Comparison of ENCODE assay signal across 9 cellular contexts in genomic region chr5:10140195-10140973, GRCh38.
DNase-seq lines count a peak whose midpoint lies in the region; ATAC-seq and TF ChIP-seq lines count a peak whose summit lies in the region.
"Had no signal": no experiment of that assay in that cellular context is flagged by ENCODE, and none has a peak within 500 bp of the region (broad histone marks: within the 10 kb centered on the region; RNA-seq: fewer than 3 reads in every experiment).

No MANE protein-coding gene starts in this region.

- CTCF ChIA-PET in GM10248 (lab: Yijun Ruan, JAX), result interaction anchor here (1.1 kb wide), 2 partner anchors 22 to 55 kb away, joined by 3 read pairs; no protein-coding TSS in a partner anchor
- CTCF ChIA-PET in Panc1 (lab: Charles Lee), result no interaction called here

- H3K9me3 ChIP-seq in Panc1 (ENCODE audit: control insufficient read depth, insufficient read depth, low read depth, low read length) (no peaks in the 10 kb centered on the region), suprapubic skin (no peaks in the 10 kb centered on the region)

- H3K4me1 ChIP-seq in Panc1 (ENCODE audit: control insufficient read depth, insufficient read depth, low read length) (no peaks in the 10 kb centered on the region), foreskin keratinocyte (no peaks in the 10 kb centered on the region), suprapubic skin (no peaks in the 10 kb centered on the region)

- no peak for TF ChIP-seq POLR2A in suprapubic skin (IDR thresholded peaks at IDR 0.05)

- H3K27me3 ChIP-seq in Panc1 (ENCODE audit: control insufficient read depth, insufficient read depth, low read length) (no peaks in the 10 kb centered on the region), foreskin keratinocyte (no peaks in the 10 kb centered on the region), suprapubic skin (no peaks in the 10 kb centered on the region)

- no peak overlapping the region for H3K27ac Mint-ChIP-seq in T-helper 2 cell treated with Interferon-gamma antibody and Interleukin-4, amounts not matched to agents 5 μg/mL and 100 μg/mL, for 36 hours

- H3K4me3 ChIP-seq in Panc1 (ENCODE audit: low read depth in 2 of 2, low read length in 2 of 2) (no peak overlapping the region), suprapubic skin (no peak overlapping the region)

- no peaks in the 10 kb centered on the region for H3K27me3 Mint-ChIP-seq in T-helper 2 cell treated with Interferon-gamma antibody and Interleukin-4, amounts not matched to agents 5 μg/mL and 100 μg/mL, for 36 hours (ENCODE audit: low read depth)

- in situ Hi-C loops in Panc1 (cut with HindIII; ENCODE audit: low pct_unique_long_range_greater_than_20kb, low sequenced_read_pairs), result no loop called here

- 75% methylated on average over 2 of the region's 5 CpGs for WGBS in suprapubic skin

- peak; percentile 10 for TF ChIP-seq CTCF in GM10248 (IDR thresholded peaks at IDR 0.05; ENCODE audit: control extremely low read depth, extremely low read depth, low read depth, missing control alignments)
- peak; percentile 63 for TF ChIP-seq CTCF in Panc1 (IDR thresholded peaks at IDR 0.05)
- peak; percentile 24 for TF ChIP-seq CTCF in foreskin keratinocyte (conservative IDR thresholded peaks at IDR 0.05)
- TF ChIP-seq CTCF in suprapubic skin (IDR thresholded peaks at IDR 0.05), result no peak

- H3K9me3 Mint-ChIP-seq in T-helper 2 cell treated with Interferon-gamma antibody and Interleukin-4, amounts not matched to agents 5 μg/mL and 100 μg/mL, for 36 hours, result no peaks in the 10 kb centered on the region

- TF ChIP-seq EP300 in suprapubic skin (IDR thresholded peaks at IDR 0.05), result no peak

- ATAC-seq in Panc1 (peak; percentile 84), foreskin keratinocyte (peak; percentile 14), HG03565 (IDR thresholded peaks at IDR 0.05; ENCODE audit: unreplicated experiment) (no peak), GM18870 (IDR thresholded peaks at IDR 0.05; ENCODE audit: unreplicated experiment) (no peak)
- ATAC-seq: Right ventricle myocardium inferior had no signal

- no peaks in the 10 kb centered on the region for H3K4me1 Mint-ChIP-seq in T-helper 2 cell treated with Interferon-gamma antibody and Interleukin-4, amounts not matched to agents 5 μg/mL and 100 μg/mL, for 36 hours (ENCODE audit: low read depth)

- H3K27ac ChIP-seq in Panc1 (ENCODE audit: low read length) (no peak overlapping the region), foreskin keratinocyte (no peak overlapping the region), suprapubic skin (no peak overlapping the region)

- H3K4me3 Mint-ChIP-seq in T-helper 2 cell treated with Interferon-gamma antibody and Interleukin-4, amounts not matched to agents 5 μg/mL and 100 μg/mL, for 36 hours, result no peak overlapping the region

- H3K36me3 ChIP-seq in Panc1 (ENCODE audit: control insufficient read depth, insufficient read depth, low read length) (no peaks in the 10 kb centered on the region), suprapubic skin (no peaks in the 10 kb centered on the region)

- POLR2A ChIA-PET in GM10248 (lab: Yijun Ruan, JAX), result no interaction called here
- POLR2A ChIA-PET in Panc1 (lab: Charles Lee), result no interaction called here

- H3K36me3 Mint-ChIP-seq in T-helper 2 cell treated with Interferon-gamma antibody and Interleukin-4, amounts not matched to agents 5 μg/mL and 100 μg/mL, for 36 hours (ENCODE audit: low read depth), result no peaks in the 10 kb centered on the region

- DNase-seq in 8988T (peak; percentile 68), GM10248 (ENCODE audit: extremely low spot score) (no peak), Panc1 (ENCODE audit: low read depth, low spot score) (no peak), foreskin keratinocyte (no peak), suprapubic skin (ENCODE audit: low spot score in 2 of 2) (no peak)
- DNase-seq in T-helper 2 cell treated with Interferon-gamma antibody and Interleukin-4, amounts not matched to agents 5 μg/mL and 100 μg/mL, for 36 hours (ENCODE audit: low spot score), result no peak

- no TSS peak for BruUV-seq in Panc1 (replicated peaks; lab: Mats Ljungman, UMichigan)

- intact Hi-C loops in Panc1 (cut with micrococcal nuclease; ENCODE audit: unreplicated experiment), result no loop called here

Comparison
In these comparisons a context has a peak if more than half of its experiments do, and no peak if none do; other contexts are left out.
1. CTCF ChIP-seq: peak in GM10248 (single experiment), Panc1 (single experiment) and foreskin keratinocyte (single experiment); none in suprapubic skin (0 of 2).
2. ATAC-seq: peak in Panc1 (single experiment) and foreskin keratinocyte (single experiment); none in HG03565 (single experiment) and GM18870 (single experiment).